In genomic region chr7:128778946-128779345, GRCh38 we compare ENCODE assay signal across 25 cellular contexts. TPM values are rescaled to one million over a fixed set of nuclear protein-coding genes. Genes with fewer than 3 reads are reported as not detected.
"Had no signal": no experiment of that assay in that cellular context is flagged by ENCODE, and none has a peak within 500 bp of the region (broad histone marks: within the 10 kb centered on the region; RNA-seq: fewer than 3 reads in every experiment).

No MANE protein-coding gene starts in this region.

- H3K4me1 Mint-ChIP-seq: IgD-negative memory B cell had no signal

- DNase-seq: KBM-7; MV-4-11; NCI-H1048; NCI-H1105; NCI-H1417; NCI-H1436 treated with DMSO at 0.1 percent for 48 hours; NCI-H1694; NCI-H1930; NCI-H2081; NCI-H2107; NCI-H2227 treated with DMSO at 0.1 percent for 48 hours; NCI-H524; NCI-H69; NCI-H774; NK-92 treated with Interleukin-12 subunit alpha and Interleukin-12 subunit beta, amount 100 ng/mL, for 24 hours; PC-3; SHP77 had no signal

- H3K27ac ChIP-seq: RWPE1 had no signal

- H3K27ac Mint-ChIP-seq: IgD-negative memory B cell had no signal

- ATAC-seq: Panc1, PC-3 had no signal

- H3K4me3 Mint-ChIP-seq: IgD-negative memory B cell had no signal

RNA-seq across cellular contexts. Expression of gene OPN1SW, which starts 3.4 kb away (rescaled TPM):
- total RNA-seq: HT1080, MCF 10A, NCI-H460, OCI-LY7, PC-3, SK-MEL-5 had no signal
- polyA plus RNA-seq: IgD-negative memory B cell had no signal

RNA-seq across cellular contexts. Expression of gene FLNC, which starts 51.3 kb away (rescaled TPM):
- polyA plus RNA-seq: IgD-negative memory B cell had no signal
